ENCODE assay signal across 18 cellular contexts in genomic region chr22:22738959-22739585, GRCh38.
A peak's percentile ranks its signal among the peaks of the same experiment; 100 is the strongest.
DNase-seq lines count a peak whose midpoint lies in the region; ATAC-seq, FAIRE-seq and TF ChIP-seq lines count a peak whose summit lies in the region.
"Had no signal": no experiment of that assay in that cellular context is flagged by ENCODE, and none has a peak within 500 bp of the region (broad histone marks: within the 10 kb centered on the region; RNA-seq: fewer than 3 reads in every experiment).

No MANE protein-coding gene starts in this region.

- no peak overlapping the region for H3K4me3 ChIP-seq in K562
- H3K4me3 ChIP-seq in esophagus muscularis mucosa: no peak overlapping the region
- no peak overlapping the region for H3K4me3 ChIP-seq in transverse colon

- DNase-seq in K562 (ENCODE audit: extremely low read depth in 1 of 4, low spot score in 3 of 4): no peak
- DNase-seq in cerebellar cortex (ENCODE audit: low spot score): peak; percentile 79
- DNase-seq in esophagus muscularis mucosa (ENCODE audit: extremely low spot score): peak; percentile 57
- no peak for DNase-seq in urothelium cell line (ENCODE audit: low spot score)
- no peak for DNase-seq in activated CD8-positive, alpha-beta memory T cell treated with anti-CD3 and anti-CD28 coated beads for 24 hours
- DNase-seq in activated CD4-positive, alpha-beta T cell treated with anti-CD3 and anti-CD28 coated beads for 48 hours: no peak
- DNase-seq in GM19239 (ENCODE audit: insufficient read length, low spot score): no peak
- no peak for DNase-seq in transverse colon
- DNase-seq: ACHN; BE2C; Caco-2; CD4-positive, CD25-positive, alpha-beta regulatory T cell; GDM1; H9 had no signal

- TF ChIP-seq POLR2A in K562 (conservative IDR thresholded peaks at IDR 0.05) (no peak), esophagus muscularis mucosa (IDR thresholded peaks at IDR 0.05; ENCODE audit: low read depth) (no peak), transverse colon (IDR thresholded peaks at IDR 0.05) (no peak)

- no peaks in the 10 kb centered on the region for H3K36me3 ChIP-seq in K562 (ENCODE audit: control insufficient read depth, insufficient read depth, low read length)
- no peaks in the 10 kb centered on the region for H3K36me3 ChIP-seq in esophagus muscularis mucosa
- no peaks in the 10 kb centered on the region for H3K36me3 ChIP-seq in transverse colon
- H3K36me3 ChIP-seq: BE2C had no signal

- no peak for TF ChIP-seq EP300 in K562 (IDR thresholded peaks at IDR 0.05; ENCODE audit: low read length)
- no peak for TF ChIP-seq EP300 in esophagus muscularis mucosa (IDR thresholded peaks at IDR 0.05)
- TF ChIP-seq EP300 in transverse colon (IDR thresholded peaks at IDR 0.05; ENCODE audit: low read depth): no peak

- H3K27me3 ChIP-seq in K562 (ENCODE audit: control insufficient read depth in 2 of 2, insufficient read depth in 2 of 2, low read length in 2 of 2): peaks cover 8 to 25% of the 10 kb centered on the region in 2 experiments; a peak in 4 of 5 replicates
- peaks cover 0 to 34% (median 0%) of the 10 kb centered on the region in 4 donors for H3K27me3 ChIP-seq in esophagus muscularis mucosa
- peaks cover 12% of the 10 kb centered on the region for H3K27me3 ChIP-seq in transverse colon

- in situ Hi-C loops in K562 (cut with MboI): no loop called here
- in situ Hi-C loops in transverse colon (cut with MboI; ENCODE audit: low pct_ligation_motif_present in 1 of 4, low pct_unique_long_range_greater_than_20kb in 1 of 4, low sequenced_read_pairs in 3 of 4): no loop called here

- H3K9me3 ChIP-seq in K562 (replicated peaks; ENCODE audit: control insufficient read depth, insufficient read depth, low read depth, low read length) (no peaks in the 10 kb centered on the region), esophagus muscularis mucosa (no peaks in the 10 kb centered on the region), transverse colon (no peaks in the 10 kb centered on the region)
- H3K9me3 ChIP-seq: BE2C, Caco-2 had no signal

- CTCF ChIA-PET in K562 (lab: Yijun Ruan, JAX; ENCODE audit: low intra/inter-chr PET ratio): no interaction called here

- WGBS in K562 (ENCODE audit: insufficient coverage, low coverage, missing lambda C conversion rate): 2% methylated on average over 5 of the region's 5 CpGs
- WGBS in esophagus muscularis mucosa: 52% methylated on average over 2 of the region's 5 CpGs
- WGBS in transverse colon (ENCODE audit: low coverage in 1 of 2), 2 donors: 79% methylated on average over 5 of the region's 5 CpGs; no CpG with 5 or more reads in 1 of the 2 donors

- no peak for FAIRE-seq in K562 (lab: Jason Lieb, UNC)
- peak; percentile 85 for FAIRE-seq in urothelium cell line (lab: Jason Lieb, UNC)
- no peak for FAIRE-seq in GM19239 (lab: Jason Lieb, UNC)
- FAIRE-seq: A204.1, D721Med, GM18507, H1 had no signal

- H3K79me2 ChIP-seq in K562 (ENCODE audit: control insufficient read depth, insufficient read depth, low read length): no peaks in the 10 kb centered on the region

- peaks cover 4% of the 10 kb centered on the region for H4K20me1 ChIP-seq in K562 (replicated peaks; ENCODE audit: control insufficient read depth, insufficient read depth, low read length)

- H3K27ac ChIP-seq in K562 (ENCODE audit: extremely low read depth, low read depth, low read length): no peak overlapping the region
- no peak overlapping the region for H3K27ac ChIP-seq in esophagus muscularis mucosa (replicated peaks in 1 of 4)
- H3K27ac ChIP-seq in transverse colon: no peak overlapping the region

- no peak overlapping the region for H2AFZ ChIP-seq in K562 (ENCODE audit: low read depth, low read length)

- H3K9me1 ChIP-seq in K562 (ENCODE audit: control insufficient read depth, insufficient read depth, low read length): no peaks in the 10 kb centered on the region

- no TSS peak for BruUV-seq in K562 (replicated peaks; lab: Mats Ljungman, UMichigan)

- H3K4me1 ChIP-seq in K562 (replicated peaks in 1 of 2; ENCODE audit: control insufficient read depth in 2 of 2, insufficient read depth in 2 of 2, low read length in 2 of 2) (peaks cover 0 to 15% of the 10 kb centered on the region in 2 experiments; a peak in 1 of 5 replicates), esophagus muscularis mucosa (no peaks in the 10 kb centered on the region), transverse colon (no peaks in the 10 kb centered on the region)
- H3K4me1 ChIP-seq: BE2C, Caco-2 had no signal

- H3K4me2 ChIP-seq in K562 (ENCODE audit: insufficient read depth, low read length): no peak overlapping the region

- no peak for TF ChIP-seq RAD21 in K562 (CRISPR knock-in tag; conservative IDR thresholded peaks at IDR 0.05 in 1 of 2, IDR thresholded peaks at IDR 0.05 in 1 of 2)

- no peak for TF ChIP-seq CTCF in K562 (IDR thresholded peaks at IDR 0.05 in 2 of 3, conservative IDR thresholded peaks at IDR 0.05 in 1 of 3; ENCODE audit: insufficient read depth in 2 of 3, low read depth in 1 of 3, low read length in 3 of 3)
- no peak for TF ChIP-seq CTCF in esophagus muscularis mucosa (IDR thresholded peaks at IDR 0.05)
- no peak for TF ChIP-seq CTCF in transverse colon (IDR thresholded peaks at IDR 0.05)

- POLR2A ChIA-PET in K562 (lab: Yijun Ruan, JAX): interaction anchor here (0.6 to 5.3 kb wide), 7 partner anchors 12 to 498 kb away, joined by 3 to 41 read pairs (median 3); no protein-coding TSS in a partner anchor

- peak; percentile 14 for ATAC-seq in K562

- H3K9ac ChIP-seq in K562 (ENCODE audit: insufficient read depth in 1 of 2, low read depth in 2 of 2, low read length in 2 of 2): no peak overlapping the region

- intact Hi-C loops in K562 (cut with micrococcal nuclease): no loop called here
- intact Hi-C loops in esophagus muscularis mucosa (cut with DNase I): no loop called here
- intact Hi-C loops in transverse colon (cut with DNase I; ENCODE audit: low total_unique reads): no loop called here

TF ChIP-seq in K562, 482 proteins besides CTCF, POLR2A, EP300 and RAD21 (continues in another document):
- 0 out of 2 replicates have a peak, but pooled peaks have one; percentile 78 for TF ChIP-seq E2F4 (CRISPR knock-in tag; IDR thresholded peaks at IDR 0.05; ENCODE audit: low read depth)
- 0 out of 2 replicates have a peak, but pooled peaks have one; percentile 26 for TF ChIP-seq ETS1 (conservative IDR thresholded peaks at IDR 0.05; ENCODE audit: control insufficient read depth, low read depth, low read length)
- TF ChIP-seq RB1 (IDR thresholded peaks at IDR 0.05; ENCODE audit: low read depth): 0 out of 2 replicates have a peak, but pooled peaks have one; percentile 11
- TF ChIP-seq, protein P1, sequence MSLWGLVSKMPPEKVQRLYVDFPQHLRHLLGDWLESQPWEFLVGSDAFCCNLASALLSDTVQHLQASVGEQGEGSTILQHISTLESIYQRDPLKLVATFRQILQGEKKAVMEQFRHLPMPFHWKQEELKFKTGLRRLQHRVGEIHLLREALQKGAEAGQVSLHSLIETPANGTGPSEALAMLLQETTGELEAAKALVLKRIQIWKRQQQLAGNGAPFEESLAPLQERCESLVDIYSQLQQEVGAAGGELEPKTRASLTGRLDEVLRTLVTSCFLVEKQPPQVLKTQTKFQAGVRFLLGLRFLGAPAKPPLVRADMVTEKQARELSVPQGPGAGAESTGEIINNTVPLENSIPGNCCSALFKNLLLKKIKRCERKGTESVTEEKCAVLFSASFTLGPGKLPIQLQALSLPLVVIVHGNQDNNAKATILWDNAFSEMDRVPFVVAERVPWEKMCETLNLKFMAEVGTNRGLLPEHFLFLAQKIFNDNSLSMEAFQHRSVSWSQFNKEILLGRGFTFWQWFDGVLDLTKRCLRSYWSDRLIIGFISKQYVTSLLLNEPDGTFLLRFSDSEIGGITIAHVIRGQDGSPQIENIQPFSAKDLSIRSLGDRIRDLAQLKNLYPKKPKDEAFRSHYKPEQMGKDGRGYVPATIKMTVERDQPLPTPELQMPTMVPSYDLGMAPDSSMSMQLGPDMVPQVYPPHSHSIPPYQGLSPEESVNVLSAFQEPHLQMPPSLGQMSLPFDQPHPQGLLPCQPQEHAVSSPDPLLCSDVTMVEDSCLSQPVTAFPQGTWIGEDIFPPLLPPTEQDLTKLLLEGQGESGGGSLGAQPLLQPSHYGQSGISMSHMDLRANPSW (CRISPR knock-in tag; IDR thresholded peaks at IDR 0.05): 0 out of 2 replicates have a peak, but pooled peaks have one; percentile 32
- TF ChIP-seq, protein P2, sequence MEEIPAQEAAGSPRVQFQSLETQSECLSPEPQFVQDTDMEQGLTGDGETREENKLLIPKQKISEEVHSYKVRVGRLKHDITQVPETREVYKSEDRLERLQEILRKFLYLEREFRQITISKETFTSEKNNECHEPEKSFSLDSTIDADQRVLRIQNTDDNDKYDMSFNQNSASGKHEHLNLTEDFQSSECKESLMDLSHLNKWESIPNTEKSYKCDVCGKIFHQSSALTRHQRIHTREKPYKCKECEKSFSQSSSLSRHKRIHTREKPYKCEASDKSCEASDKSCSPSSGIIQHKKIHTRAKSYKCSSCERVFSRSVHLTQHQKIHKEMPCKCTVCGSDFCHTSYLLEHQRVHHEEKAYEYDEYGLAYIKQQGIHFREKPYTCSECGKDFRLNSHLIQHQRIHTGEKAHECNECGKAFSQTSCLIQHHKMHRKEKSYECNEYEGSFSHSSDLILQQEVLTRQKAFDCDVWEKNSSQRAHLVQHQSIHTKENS (CRISPR knock-in tag; IDR thresholded peaks at IDR 0.05): 0 out of 2 replicates have a peak, but pooled peaks have one; percentile 38
- TF ChIP-seq MCM3 (IDR thresholded peaks at IDR 0.05): peak; percentile 81
- TF ChIP-seq TFAM (CRISPR knock-in tag; conservative IDR thresholded peaks at IDR 0.05): no peak
- TF ChIP-seq CHD4 (IDR thresholded peaks at IDR 0.05; ENCODE audit: insufficient read depth, insufficient replicate concordance, low read depth, low read length, poor library complexity, severe bottlenecking): no peak
- peak; percentile 82; the same call in 1 of the 2 replicates for TF ChIP-seq IRF2 (CRISPR knock-in tag; IDR thresholded peaks at IDR 0.05)

Comparison
In these comparisons a context has a peak if more than half of its experiments do, and no peak if none do; other contexts are left out.
1. DNase-seq: peak in cerebellar cortex (single experiment) and esophagus muscularis mucosa (single experiment); none in K562 (0 of 4), urothelium cell line (single experiment), activated CD8-positive, alpha-beta memory T cell treated with anti-CD3 and anti-CD28 coated beads for 24 hours (single experiment), activated CD4-positive, alpha-beta T cell treated with anti-CD3 and anti-CD28 coated beads for 48 hours (single experiment), GM19239 (single experiment) and transverse colon (single experiment).